12 cellular contexts compared by ENCODE assay signal in genomic region chr14:95697764-95698163, GRCh38. TPM values are rescaled to one million over a fixed set of nuclear protein-coding genes. Genes with fewer than 3 reads are reported as not detected.
A peak's percentile ranks its signal among the peaks of the same experiment; 100 is the strongest.
DNase-seq lines count a peak whose midpoint lies in the region; ATAC-seq and TF ChIP-seq lines count a peak whose summit lies in the region.
"Had no signal": no experiment of that assay in that cellular context is flagged by ENCODE, and none has a peak within 500 bp of the region (broad histone marks: within the 10 kb centered on the region; RNA-seq: fewer than 3 reads in every experiment).

No MANE protein-coding gene starts in this region.

- H3K9me3 ChIP-seq in CD8-positive, alpha-beta T cell (ENCODE audit: low read length) = no peaks in the 10 kb centered on the region
- H3K9me3 ChIP-seq in transverse colon = no peaks in the 10 kb centered on the region
- H3K9me3 ChIP-seq: esophagus squamous epithelium, HAP-1 had no signal

- no peaks in the 10 kb centered on the region for H3K27me3 ChIP-seq in CD8-positive, alpha-beta T cell (ENCODE audit: insufficient read depth, low read length)
- H3K27me3 ChIP-seq in transverse colon = peaks cover 22% of the 10 kb centered on the region

- H3K36me3 ChIP-seq in CD8-positive, alpha-beta T cell (ENCODE audit: insufficient read depth, low read length) = no peaks in the 10 kb centered on the region
- H3K36me3 ChIP-seq in transverse colon = no peaks in the 10 kb centered on the region
- H3K36me3 ChIP-seq: esophagus squamous epithelium, HAP-1 had no signal

- H3K4me3 ChIP-seq in CD8-positive, alpha-beta T cell (ENCODE audit: low read depth, low read length) = no peak overlapping the region
- no peak overlapping the region for H3K4me3 ChIP-seq in transverse colon
- H3K4me3 ChIP-seq: esophagus squamous epithelium, HAP-1 had no signal

- in situ Hi-C loops in transverse colon (cut with MboI; ENCODE audit: low pct_ligation_motif_present in 1 of 4, low pct_unique_long_range_greater_than_20kb in 1 of 4, low sequenced_read_pairs in 3 of 4) = no loop called here

- peaks cover 43% of the 10 kb centered on the region for H3K27me3 Mint-ChIP-seq in CD8-positive, alpha-beta T cell (ENCODE audit: low read depth)
- H3K27me3 Mint-ChIP-seq in CD14-positive monocyte (ENCODE audit: low read depth in 3 of 3) = peaks cover 10 to 20% (median 15%) of the 10 kb centered on the region in 3 donors

- POLR2A ChIA-PET in CD8-positive, alpha-beta T cell (lab: Charles Lee) = no interaction called here

- CTCF ChIA-PET in CD8-positive, alpha-beta T cell (lab: Charles Lee) = no interaction called here

- WGBS in transverse colon (ENCODE audit: low coverage in 1 of 2), 2 donors = 39 to 48% methylated on average over 6 to 7 of the region's 7 CpGs

- H3K4me3 Mint-ChIP-seq in CD8-positive, alpha-beta T cell = no peak overlapping the region
- no peak overlapping the region for H3K4me3 Mint-ChIP-seq in CD14-positive monocyte

- no peaks in the 10 kb centered on the region for H3K4me1 Mint-ChIP-seq in CD8-positive, alpha-beta T cell (ENCODE audit: low read depth)
- H3K4me1 Mint-ChIP-seq in CD14-positive monocyte = no peaks in the 10 kb centered on the region

- no peaks in the 10 kb centered on the region for H3K4me1 ChIP-seq in CD8-positive, alpha-beta T cell (ENCODE audit: insufficient read depth, low read length)
- no peaks in the 10 kb centered on the region for H3K4me1 ChIP-seq in transverse colon
- H3K4me1 ChIP-seq: esophagus squamous epithelium had no signal

- no peak for DNase-seq in CD8-positive, alpha-beta T cell
- DNase-seq in transverse colon (no peak), CD14-positive monocyte (ENCODE audit: low spot score) (no peak), 8988T (no peak), NCI-H1436 (lab: John Stamatoyannopoulos, UW) (no peak)
- DNase-seq: esophagus squamous epithelium, NCI-H2107 had no signal

- TF ChIP-seq EP300 in transverse colon (IDR thresholded peaks at IDR 0.05; ENCODE audit: low read depth) = no peak

- no peaks in the 10 kb centered on the region for H3K9me3 Mint-ChIP-seq in CD8-positive, alpha-beta T cell
- H3K9me3 Mint-ChIP-seq in CD14-positive monocyte = peaks cover 0 to 2% (median 0%) of the 10 kb centered on the region in 7 donors
- H3K9me3 Mint-ChIP-seq: activated T-helper 2 cell treated with anti-CD3 and anti-CD28 coated beads, Interferon-gamma antibody, Interleukin-2, Interleukin-4, amounts not matched to agents 10 μg/mL and 5 μg/mL and 100 μg/mL, durations not matched to agents 14 hours and 24 hours and 36 hours had no signal

- no peak overlapping the region for H3K27ac ChIP-seq in CD8-positive, alpha-beta T cell (ENCODE audit: low read depth, low read length)
- H3K27ac ChIP-seq in transverse colon = no peak overlapping the region
- H3K27ac ChIP-seq: esophagus squamous epithelium had no signal

- intact Hi-C loops in CD8-positive, alpha-beta T cell (cut with DNase I, micrococcal nuclease) = no loop called here
- intact Hi-C loops in transverse colon (cut with DNase I; ENCODE audit: low total_unique reads) = no loop called here
- intact Hi-C loops in CD14-positive monocyte (cut with micrococcal nuclease) = no loop called here

- no peaks in the 10 kb centered on the region for H3K36me3 Mint-ChIP-seq in CD8-positive, alpha-beta T cell
- H3K36me3 Mint-ChIP-seq in CD14-positive monocyte = no peaks in the 10 kb centered on the region

- no peak for ATAC-seq in CD8-positive, alpha-beta T cell
- ATAC-seq in GM19025 (IDR thresholded peaks at IDR 0.05; ENCODE audit: low read depth, unreplicated experiment) (peak; percentile 51), HG02678 (IDR thresholded peaks at IDR 0.05; ENCODE audit: unreplicated experiment) (peak; percentile 66), HG03565 (IDR thresholded peaks at IDR 0.05; ENCODE audit: unreplicated experiment) (peak; percentile 55)

- TF ChIP-seq POLR2A in transverse colon (IDR thresholded peaks at IDR 0.05) = no peak

- TF ChIP-seq CTCF in CD8-positive, alpha-beta T cell (IDR thresholded peaks at IDR 0.05) = no peak
- TF ChIP-seq CTCF in transverse colon (IDR thresholded peaks at IDR 0.05) (no peak), CD14-positive monocyte (IDR thresholded peaks at IDR 0.05) (no peak)

- peak overlapping the region; percentile 5 for H3K27ac Mint-ChIP-seq in CD8-positive, alpha-beta T cell
- H3K27ac Mint-ChIP-seq in CD14-positive monocyte = no peak overlapping the region
- H3K27ac Mint-ChIP-seq: activated T-helper 2 cell treated with anti-CD3 and anti-CD28 coated beads, Interferon-gamma antibody, Interleukin-2, Interleukin-4, amounts not matched to agents 10 μg/mL and 5 μg/mL and 100 μg/mL, durations not matched to agents 14 hours and 24 hours and 36 hours had no signal

RNA-seq across cellular contexts. Expression of gene TCL1B, which starts 11.5 kb away (rescaled TPM):
- not detected for total RNA-seq in CD8-positive, alpha-beta T cell
- under 1 TPM in 1 of 4 donors, not detected in 3; 0.64 TPM for total RNA-seq in transverse colon
- polyA plus RNA-seq in CD14-positive monocyte = not detected
- total RNA-seq: activated T-helper 2 cell treated with anti-CD3 and anti-CD28 coated beads, Interferon-gamma antibody, Interleukin-2, Interleukin-4, amounts not matched to agents 10 μg/mL and 5 μg/mL and 100 μg/mL, durations not matched to agents 14 hours and 24 hours and 36 hours; esophagus squamous epithelium had no signal

RNA-seq across cellular contexts. Expression of gene TCL1A, which starts 16.2 kb away (rescaled TPM):
- total RNA-seq in CD8-positive, alpha-beta T cell = 1 to 10 TPM in 1 of 2 experiments, under 1 TPM in 1; 0.43 to 1.1 TPM
- total RNA-seq in transverse colon = 10 to 100 TPM in 1 of 4 donors, 1 to 10 TPM in 1, not detected in 2; 3.7 to 19.5 TPM
- polyA plus RNA-seq in CD14-positive monocyte = 1 to 10 TPM; 1.1 to 1.3 TPM
- total RNA-seq: activated T-helper 2 cell treated with anti-CD3 and anti-CD28 coated beads, Interferon-gamma antibody, Interleukin-2, Interleukin-4, amounts not matched to agents 10 μg/mL and 5 μg/mL and 100 μg/mL, durations not matched to agents 14 hours and 24 hours and 36 hours; esophagus squamous epithelium had no signal
